25 cellular contexts compared by ENCODE assay signal in the genomic region with DNA sequence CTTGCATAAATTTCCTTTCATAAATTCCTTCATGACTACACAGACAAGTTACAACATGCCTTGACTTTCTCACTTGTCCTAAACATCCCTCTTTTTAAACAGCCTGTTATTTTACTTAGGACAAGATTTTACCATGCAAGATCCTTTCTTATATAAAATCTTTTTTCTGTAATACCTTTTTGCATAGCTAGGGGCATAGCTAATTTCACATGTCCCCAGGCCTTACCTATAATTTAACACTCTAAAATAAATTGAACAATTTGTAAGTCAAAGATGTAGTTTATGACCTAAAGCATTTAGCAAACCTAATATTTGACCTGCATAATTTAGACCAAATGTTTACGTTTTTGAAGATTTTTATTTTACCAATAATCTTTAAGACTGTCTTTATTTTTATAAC.
"Had no signal": no experiment of that assay in that cellular context is flagged by ENCODE, and none has a peak within 500 bp of the region (broad histone marks: within the 10 kb centered on the region; RNA-seq: fewer than 3 reads in every experiment).

No MANE protein-coding gene starts in this region.

- H3K27ac ChIP-seq: PC-9, SJSA1 had no signal

- H3K9me3 Mint-ChIP-seq: activated naive CD4-positive, alpha-beta T cell treated with anti-CD3 and anti-CD28 coated beads, Interleukin-2, amount 50 U/mL, for 24 hours; activated T-cell treated with anti-CD3 and anti-CD28 coated beads, Interleukin-2, amount 50 U/mL, for 24 hours; activated T-helper 1 cell treated with anti-CD3 and anti-CD28 coated beads, Interleukin-12 subunit alpha, Interleukin-12 subunit beta, Interleukin-2, Interleukin-4 antibody, amounts not matched to agents 30 ng/mL and 10 ng/mL and 1 ng/mL, durations not matched to agents 14 hours and 24 hours and 36 hours had no signal

- H3K27me3 ChIP-seq: SJSA1 had no signal

- H3K36me3 ChIP-seq: SJSA1 had no signal

- H3K9me3 ChIP-seq: SJSA1 had no signal

- H3K4me3 Mint-ChIP-seq: activated CD8-positive, alpha-beta memory T cell treated with anti-CD3 and anti-CD28 coated beads, Interleukin-2, amount 10 ng/mL, durations not matched to agents 7 days and 5 days; activated naive CD4-positive, alpha-beta T cell treated with anti-CD3 and anti-CD28 coated beads, Interleukin-2, amount 50 U/mL, for 24 hours; activated T-cell treated with anti-CD3 and anti-CD28 coated beads, Interleukin-2, amount 50 U/mL, for 24 hours; activated T-helper 1 cell treated with anti-CD3 and anti-CD28 coated beads, Interleukin-12 subunit alpha, Interleukin-12 subunit beta, Interleukin-2, Interleukin-4 antibody, amounts not matched to agents 30 ng/mL and 10 ng/mL and 1 ng/mL, durations not matched to agents 14 hours and 24 hours and 36 hours; T-helper 17 cell; WTC11 had no signal

- H3K4me3 ChIP-seq: PC-9, SJSA1 had no signal

- H3K27ac Mint-ChIP-seq: activated CD8-positive, alpha-beta memory T cell treated with anti-CD3 and anti-CD28 coated beads, Interleukin-2, amount 10 ng/mL, durations not matched to agents 7 days and 5 days; activated naive CD4-positive, alpha-beta T cell treated with anti-CD3 and anti-CD28 coated beads, Interleukin-2, amount 50 U/mL, for 24 hours; activated T-cell treated with anti-CD3 and anti-CD28 coated beads, Interleukin-2, amount 50 U/mL, for 24 hours; activated T-helper 1 cell treated with anti-CD3 and anti-CD28 coated beads, Interleukin-12 subunit alpha, Interleukin-12 subunit beta, Interleukin-2, Interleukin-4 antibody, amounts not matched to agents 30 ng/mL and 10 ng/mL and 1 ng/mL, durations not matched to agents 14 hours and 24 hours and 36 hours; T-helper 17 cell; WTC11 had no signal

- H3K4me1 Mint-ChIP-seq: activated CD8-positive, alpha-beta memory T cell treated with anti-CD3 and anti-CD28 coated beads, Interleukin-2, amount 10 ng/mL, durations not matched to agents 7 days and 5 days; activated naive CD4-positive, alpha-beta T cell treated with anti-CD3 and anti-CD28 coated beads, Interleukin-2, amount 50 U/mL, for 24 hours; T-helper 17 cell had no signal

- H3K36me3 Mint-ChIP-seq: activated CD8-positive, alpha-beta memory T cell treated with anti-CD3 and anti-CD28 coated beads, Interleukin-2, amount 10 ng/mL, durations not matched to agents 7 days and 5 days; activated naive CD4-positive, alpha-beta T cell treated with anti-CD3 and anti-CD28 coated beads, Interleukin-2, amount 50 U/mL, for 24 hours; WTC11 had no signal

- ATAC-seq: activated CD8-positive, alpha-beta memory T cell treated with anti-CD3 and anti-CD28 coated beads, Interleukin-2, amount 10 ng/mL, durations not matched to agents 7 days and 5 days; T-helper 17 cell; WTC11 had no signal

- H3K27me3 Mint-ChIP-seq: activated CD8-positive, alpha-beta memory T cell treated with anti-CD3 and anti-CD28 coated beads, Interleukin-2, amount 10 ng/mL, durations not matched to agents 7 days and 5 days; activated naive CD4-positive, alpha-beta T cell treated with anti-CD3 and anti-CD28 coated beads, Interleukin-2, amount 50 U/mL, for 24 hours; activated T-cell treated with anti-CD3 and anti-CD28 coated beads, Interleukin-2, amount 50 U/mL, for 24 hours; T-helper 17 cell had no signal

- DNase-seq: activated CD4-positive, alpha-beta T cell treated with anti-CD3 and anti-CD28 coated beads for 48 hours; activated CD4-positive, alpha-beta T cell treated with anti-CD3 and anti-CD28 coated beads, Interleukin-2, amount 50 U/mL, for 48 hours; activated CD4-positive, CD25-positive, alpha-beta regulatory T cell treated with anti-CD3 and anti-CD28 coated beads, Interleukin-2, amount 50 U/mL, for 72 hours; activated CD8-positive, alpha-beta memory T cell treated with anti-CD3 and anti-CD28 coated beads, Interleukin-2, amount 10 ng/mL, durations not matched to agents 7 days and 5 days; activated effector memory CD4-positive, alpha-beta T cell treated with Interleukin-2 at 50 U/mL for 16 hours; activated naive CD4-positive, alpha-beta T cell; activated T-cell treated with anti-CD3 and anti-CD28 coated beads, Interleukin-2, amount 50 U/mL, for 24 hours; aorta; IMR-90; Kasumi-1; KBM-7; NCI-H1048; NCI-H146; NCI-H187 treated with DMSO at 0.1 percent for 48 hours; NCI-H2081 treated with DMSO at 0.1 percent for 48 hours; NCI-H446; NCI-H524; PC-9; Right ventricle myocardium superior; T-helper 17 cell; T-helper 9 cell had no signal

- H3K4me1 ChIP-seq: SJSA1 had no signal
